1 cellular context compared by ENCODE assay signal in genomic region chr9:83072498-83072897, GRCh38. TPM values are rescaled to one million over a fixed set of nuclear protein-coding genes. Genes with fewer than 3 reads are reported as not detected.
"Had no signal": no experiment of that assay in that cellular context is flagged by ENCODE, and none has a peak within 500 bp of the region (broad histone marks: within the 10 kb centered on the region; RNA-seq: fewer than 3 reads in every experiment).

No MANE protein-coding gene starts in this region.

RNA-seq across cellular contexts. Expression of gene RASEF, which starts 9.6 kb away (rescaled TPM):
- total RNA-seq: LHCN-M2 had no signal
